ENCODE assay signal across 9 cellular contexts in the genomic region with DNA sequence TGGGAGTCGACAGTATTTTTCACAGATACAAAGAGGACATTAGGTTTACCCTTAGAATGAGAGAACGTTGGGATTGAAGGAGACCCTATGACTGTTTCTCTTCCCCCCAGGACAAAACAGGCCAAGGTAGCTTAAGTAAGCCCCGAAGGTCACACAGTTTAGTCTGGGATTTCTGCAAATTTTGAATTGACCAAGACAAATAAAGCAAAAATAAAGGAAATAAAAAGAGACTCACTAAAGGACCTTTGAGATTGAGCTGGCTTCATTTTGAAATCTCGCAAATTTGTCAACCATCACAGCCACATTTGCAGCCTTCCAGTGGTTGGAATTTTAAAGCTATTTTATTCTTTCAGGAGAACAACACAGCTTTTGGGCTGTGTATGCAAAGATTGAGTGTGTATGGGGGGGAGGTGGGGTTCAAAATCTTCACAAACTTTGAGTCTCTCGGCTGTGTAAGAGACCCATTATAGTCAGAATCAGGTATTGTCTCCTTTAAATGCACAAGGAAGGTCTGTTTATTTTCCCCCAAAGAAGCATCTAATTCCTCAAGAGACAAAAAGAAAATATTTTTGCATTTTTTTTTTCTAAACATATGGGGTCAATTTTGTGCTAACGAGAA. TPM values are rescaled to one million over a fixed set of nuclear protein-coding genes. Genes with fewer than 3 reads are reported as not detected.
DNase-seq lines count a peak whose midpoint lies in the region; TF ChIP-seq lines count a peak whose summit lies in the region.
"Had no signal": no experiment of that assay in that cellular context is flagged by ENCODE, and none has a peak within 500 bp of the region (broad histone marks: within the 10 kb centered on the region; RNA-seq: fewer than 3 reads in every experiment).

No MANE protein-coding gene starts in this region.

- CTCF ChIA-PET in CD4-positive, alpha-beta memory T cell (lab: Charles Lee; ENCODE audit: partially characterized antibody): interaction anchor here (0.9 to 16.4 kb wide), 14 partner anchors 8 to 509 kb away, joined by 3 to 172 read pairs (median 6); no protein-coding TSS in a partner anchor
- CTCF ChIA-PET in GM10248 (lab: Yijun Ruan, JAX): interaction anchor here (0.8 to 1.7 kb wide), 8 partner anchors 14 to 508 kb away, joined by 3 to 9 read pairs (median 3); no protein-coding TSS in a partner anchor

- H3K9ac ChIP-seq in HUES6 (ENCODE audit: low read length): peak overlapping the region; percentile 100

- H3K27me3 ChIP-seq in CD4-positive, alpha-beta memory T cell (ENCODE audit: insufficient read depth, low read length): no peaks in the 10 kb centered on the region
- H3K27me3 ChIP-seq in HUES6 (ENCODE audit: control insufficient read depth, insufficient read depth, low read length): no peaks in the 10 kb centered on the region

- TF ChIP-seq CTCF in brain (conservative IDR thresholded peaks at IDR 0.05) (no peak), nephron (IDR thresholded peaks at IDR 0.05; ENCODE audit: unreplicated experiment in 3 of 3) (no peak), GM10248 (IDR thresholded peaks at IDR 0.05; ENCODE audit: control extremely low read depth, extremely low read depth, low read depth, missing control alignments) (no peak)

- peak overlapping the region; percentile 94 to 99 (median 96) for H3K27ac Mint-ChIP-seq in CD4-positive, alpha-beta memory T cell
- H3K27ac Mint-ChIP-seq in brain: peak overlapping the region; percentile 91 to 100 (median 99)
- peak overlapping the region; percentile 89 to 98 (median 95) for H3K27ac Mint-ChIP-seq in nephron

- peaks cover 37 to 44% of the 10 kb centered on the region in 2 donors for H3K36me3 Mint-ChIP-seq in CD4-positive, alpha-beta memory T cell
- H3K36me3 Mint-ChIP-seq in brain (peaks cover 30% of the 10 kb centered on the region), nephron (ENCODE audit: low read depth) (peaks cover 31% of the 10 kb centered on the region)

- DNase-seq in CD4-positive, alpha-beta memory T cell: no peak
- DNase-seq in GM10248 (ENCODE audit: extremely low spot score) (no peak), iPS-NIHi7 (ENCODE audit: extremely low spot score) (no peak), NCI-H526 (lab: John Stamatoyannopoulos, UW) (no peak)
- no peak for DNase-seq in stimulated activated CD4-positive, alpha-beta T cell treated with anti-CD3 and anti-CD28 coated beads, Interleukin-4, amount 100 ng/mL, for 1 hour
- DNase-seq: activated CD4-positive, alpha-beta T cell treated with anti-CD3 and anti-CD28 coated beads for 4 hours had no signal

- H3K4me3 Mint-ChIP-seq in CD4-positive, alpha-beta memory T cell: peak overlapping the region; percentile 92 to 99 (median 97)
- H3K4me3 Mint-ChIP-seq in brain (peak overlapping the region; percentile 90 to 97 (median 95)), nephron (peak overlapping the region; percentile 93 to 98 (median 98))

- intact Hi-C loops in CD4-positive, alpha-beta memory T cell (cut with micrococcal nuclease): loop anchor here (5.0 kb wide), 1 partner anchor 33 kb away; no protein-coding TSS in a partner anchor

- peaks cover 9% of the 10 kb centered on the region for H3K36me3 ChIP-seq in CD4-positive, alpha-beta memory T cell (ENCODE audit: insufficient read depth, low read length)
- H3K36me3 ChIP-seq in HUES6 (ENCODE audit: control insufficient read depth, insufficient read depth, low read length): peaks cover 26% of the 10 kb centered on the region

- peaks cover 24 to 69% (median 49%) of the 10 kb centered on the region in 4 donors for H3K4me1 Mint-ChIP-seq in CD4-positive, alpha-beta memory T cell
- peaks cover 56% of the 10 kb centered on the region for H3K4me1 Mint-ChIP-seq in brain
- peaks cover 30% of the 10 kb centered on the region for H3K4me1 Mint-ChIP-seq in nephron

- peak overlapping the region; percentile 30 to 47 for H3K4me3 ChIP-seq in CD4-positive, alpha-beta memory T cell (ENCODE audit: low read length in 2 of 2)
- H3K4me3 ChIP-seq in HUES6 (ENCODE audit: low read depth, low read length): no peak overlapping the region

- POLR2A ChIA-PET in CD4-positive, alpha-beta memory T cell (lab: Charles Lee; ENCODE audit: partially characterized antibody): interaction anchor here (1.4 to 26.3 kb wide), 16 partner anchors 3 to 508 kb away, joined by 3 to 1769 read pairs (median 122); a partner anchor contains a TSS
- POLR2A ChIA-PET in GM10248 (lab: Yijun Ruan, JAX): interaction anchor here (0.9 to 5.5 kb wide), 10 partner anchors 10 to 509 kb away, joined by 3 to 35 read pairs (median 4); no protein-coding TSS in a partner anchor

- H3K27me3 Mint-ChIP-seq in CD4-positive, alpha-beta memory T cell: no peaks in the 10 kb centered on the region
- peaks cover 16% of the 10 kb centered on the region for H3K27me3 Mint-ChIP-seq in brain
- peaks cover 4% of the 10 kb centered on the region for H3K27me3 Mint-ChIP-seq in nephron (ENCODE audit: low read depth)

- H3K9me3 ChIP-seq in CD4-positive, alpha-beta memory T cell (ENCODE audit: control insufficient read depth in 1 of 2, low read length in 2 of 2): no peaks in the 10 kb centered on the region
- no peaks in the 10 kb centered on the region for H3K9me3 ChIP-seq in HUES6 (ENCODE audit: control insufficient read depth, insufficient read depth, low read depth, low read length)

- H3K27ac ChIP-seq in CD4-positive, alpha-beta memory T cell (ENCODE audit: low read depth, low read length): peak overlapping the region; percentile 60
- peak overlapping the region; percentile 74; the same call in 1 of the 2 replicates for H3K27ac ChIP-seq in HUES6 (ENCODE audit: low read depth, low read length)

- H3K9me3 Mint-ChIP-seq in CD4-positive, alpha-beta memory T cell: peaks cover 0 to 18% (median 2%) of the 10 kb centered on the region in 8 donors
- H3K9me3 Mint-ChIP-seq in brain (peaks cover 0 to 6% (median 0%) of the 10 kb centered on the region in 5 experiments), nephron (peaks cover 21% of the 10 kb centered on the region)

- peaks cover 57% of the 10 kb centered on the region for H3K4me1 ChIP-seq in CD4-positive, alpha-beta memory T cell (ENCODE audit: insufficient read depth, low read length)
- peaks cover 31% of the 10 kb centered on the region for H3K4me1 ChIP-seq in HUES6 (ENCODE audit: control insufficient read depth, insufficient read depth, low read length)

RNA-seq across cellular contexts. Expression of a gene that starts 4.2 kb away (rescaled TPM):
- total RNA-seq in CD4-positive, alpha-beta memory T cell: 1,000 to 10,000 TPM; 4,851 to 5,116 TPM
- polyA plus RNA-seq in CD4-positive, alpha-beta memory T cell: over 10,000 TPM; 27,942 to 36,115 TPM
- polyA plus RNA-seq in brain (ENCODE audit: insufficient read depth, low read depth, low replicate concordance): 3,699 TPM
